In the genomic region with DNA sequence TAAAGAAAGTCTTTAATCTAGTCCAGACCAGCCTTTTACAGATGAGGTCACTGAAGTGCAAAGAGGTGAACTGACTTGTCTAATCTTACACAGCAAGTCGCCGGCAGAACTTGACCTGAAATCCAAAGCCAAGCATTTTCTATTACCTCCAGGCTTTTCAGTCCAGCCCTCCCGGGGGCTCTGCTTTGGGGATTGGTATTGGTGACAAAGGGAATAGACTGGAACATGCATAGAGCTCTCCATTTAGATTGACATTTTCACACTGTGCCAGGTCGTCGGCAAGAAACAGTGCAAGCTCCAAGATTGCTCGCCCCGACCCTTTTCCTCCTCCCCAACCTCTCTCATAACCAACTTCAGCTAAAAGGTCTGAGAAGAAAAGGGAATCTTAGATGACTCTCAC, we compare ENCODE assay signal across 34 cellular contexts.
"Had no signal": no experiment of that assay in that cellular context is flagged by ENCODE, and none has a peak within 500 bp of the region (broad histone marks: within the 10 kb centered on the region; RNA-seq: fewer than 3 reads in every experiment).

No MANE protein-coding gene starts in this region.

- H3K36me3 ChIP-seq: MG63 had no signal

- DNase-seq: Karpas-422, Kasumi-1, MG63, MM.1S, MV-4-11, NCI-H1048, NCI-H1092, NCI-H1092 treated with DMSO at 0.1 percent for 48 hours, NCI-H1105, NCI-H1105 treated with DMSO at 0.1 percent for 48 hours, NCI-H1417, NCI-H1417 treated with DMSO at 0.1 percent for 48 hours, NCI-H1436, NCI-H1436 treated with DMSO at 0.1 percent for 48 hours, NCI-H146, NCI-H1694, NCI-H1694 treated with DMSO at 0.1 percent for 48 hours, NCI-H187, NCI-H187 treated with DMSO at 0.1 percent for 48 hours, NCI-H1930, NCI-H2029, NCI-H2029 treated with DMSO at 0.1 percent for 48 hours, NCI-H2081, NCI-H2081 treated with DMSO at 0.1 percent for 48 hours, NCI-H2107, NCI-H2171, NCI-H2171 treated with DMSO at 0.1 percent for 48 hours, NCI-H2227 treated with DMSO at 0.1 percent for 48 hours, NCI-H226, NCI-H345, NCI-H446, NCI-H446 treated with DMSO at 0.1 percent for 48 hours, NCI-H510A, NCI-H510A treated with DMSO at 0.1 percent for 48 hours had no signal

- H3K9me3 ChIP-seq: MG63 had no signal

- H3K4me3 ChIP-seq: MG63 had no signal
